1 cellular context compared by ENCODE assay signal in the genomic region with DNA sequence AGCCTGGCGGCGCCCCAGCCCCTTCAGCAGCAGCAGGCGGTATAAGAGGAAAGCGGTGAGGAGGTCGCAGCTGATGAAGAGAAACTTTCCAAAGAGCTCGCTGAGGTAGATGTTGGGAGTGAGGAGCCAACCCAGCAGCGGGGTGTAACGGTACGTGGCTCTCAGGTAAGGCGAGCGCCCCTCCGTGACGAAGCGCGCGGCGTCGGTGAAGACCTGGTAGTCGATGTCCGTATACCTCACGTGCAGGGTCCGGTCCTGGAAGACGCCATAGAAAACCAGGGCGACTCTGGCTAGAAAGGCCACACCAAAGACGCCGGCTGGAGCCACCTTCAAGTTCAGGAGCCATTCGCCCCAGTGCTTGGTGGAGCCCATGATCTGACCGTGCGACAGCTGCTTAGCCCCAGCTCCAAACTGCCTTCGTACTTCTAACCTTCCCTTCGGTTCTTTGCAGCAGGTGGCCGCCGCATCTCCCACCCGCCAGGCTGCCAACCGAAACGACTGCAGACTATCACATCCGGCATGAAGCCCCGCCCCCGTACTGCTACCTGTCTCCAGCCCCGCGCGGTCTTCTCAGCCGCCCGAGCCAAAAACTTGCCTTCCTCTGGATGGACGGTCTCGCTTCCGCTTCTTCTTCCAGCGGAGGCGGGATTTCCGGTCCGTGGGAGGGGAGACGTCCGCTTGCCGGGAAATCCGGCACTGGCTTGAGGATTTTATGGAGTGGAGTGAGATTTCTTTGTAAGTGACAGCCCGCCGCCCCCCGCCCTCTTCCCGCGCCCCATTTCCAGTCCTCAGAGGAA.
TF ChIP-seq lines count a peak whose summit lies in the region.

A gene (minus strand): TSS at position 623 of the 797 bp plus-strand sequence. CDS start 251 bp downstream, at position 372.

TF ChIP-seq in HepG2, 621 proteins besides CTCF, POLR2A, EP300 and RAD21 (continued from another document and continues in another):
- TF ChIP-seq ZNF562 (CRISPR knock-in tag; IDR thresholded peaks at IDR 0.05; ENCODE audit: borderline replicate concordance) (no peak), ZBTB1 (CRISPR knock-in tag; IDR thresholded peaks at IDR 0.05; ENCODE audit: borderline replicate concordance) (no peak), ZNF263 (CRISPR knock-in tag; IDR thresholded peaks at IDR 0.05) (0 out of 2 replicates have a peak, but pooled peaks have one; percentile 18), GTF3A (CRISPR knock-in tag; conservative IDR thresholded peaks at IDR 0.05) (no peak), MED13 (CRISPR knock-in tag; IDR thresholded peaks at IDR 0.05) (no peak), POLR2AphosphoS5 (IDR thresholded peaks at IDR 0.05; ENCODE audit: low read depth, low read length) (peak; percentile 78), MEF2D (CRISPR knock-in tag; IDR thresholded peaks at IDR 0.05) (0 out of 2 replicates have a peak, but pooled peaks have one; percentile 40), HMGA1 (CRISPR knock-in tag; conservative IDR thresholded peaks at IDR 0.05) (no peak), NFATC3 (CRISPR knock-in tag; IDR thresholded peaks at IDR 0.05) (no peak), KLF16 (CRISPR knock-in tag; IDR thresholded peaks at IDR 0.05) (peak in 1 of 2 experiments; percentile 66; a peak in 1 of 4 replicates), SALL1 (CRISPR knock-in tag; IDR thresholded peaks at IDR 0.05) (peak; percentile 66; the same call in 1 of the 2 replicates), ZFY (CRISPR knock-in tag; IDR thresholded peaks at IDR 0.05) (peak; percentile 30), SIX4 (CRISPR knock-in tag; IDR thresholded peaks at IDR 0.05) (no peak), SETDB1 (CRISPR knock-in tag; IDR thresholded peaks at IDR 0.05; ENCODE audit: borderline replicate concordance) (no peak), NRL (CRISPR knock-in tag; IDR thresholded peaks at IDR 0.05; ENCODE audit: borderline replicate concordance) (no peak), CENPX (CRISPR knock-in tag; IDR thresholded peaks at IDR 0.05) (no peak), ELF3 (CRISPR knock-in tag; IDR thresholded peaks at IDR 0.05) (peak; percentile 76; the same call in 1 of the 2 replicates), KLF12 (CRISPR knock-in tag; IDR thresholded peaks at IDR 0.05; ENCODE audit: borderline replicate concordance) (peak; percentile 79; the same call in 1 of the 2 replicates), ESRRA (CRISPR knock-in tag; IDR thresholded peaks at IDR 0.05; ENCODE audit: low read depth) (no peak), ZNF883 (CRISPR knock-in tag; IDR thresholded peaks at IDR 0.05; ENCODE audit: not compliant biosample characterization) (peak; percentile 83), GATA4 (IDR thresholded peaks at IDR 0.05; ENCODE audit: borderline replicate concordance, low read depth) (no peak), SMAD3 (CRISPR knock-in tag; IDR thresholded peaks at IDR 0.05) (0 out of 2 replicates have a peak, but pooled peaks have one; percentile 48)
- TF ChIP-seq, protein P1, sequence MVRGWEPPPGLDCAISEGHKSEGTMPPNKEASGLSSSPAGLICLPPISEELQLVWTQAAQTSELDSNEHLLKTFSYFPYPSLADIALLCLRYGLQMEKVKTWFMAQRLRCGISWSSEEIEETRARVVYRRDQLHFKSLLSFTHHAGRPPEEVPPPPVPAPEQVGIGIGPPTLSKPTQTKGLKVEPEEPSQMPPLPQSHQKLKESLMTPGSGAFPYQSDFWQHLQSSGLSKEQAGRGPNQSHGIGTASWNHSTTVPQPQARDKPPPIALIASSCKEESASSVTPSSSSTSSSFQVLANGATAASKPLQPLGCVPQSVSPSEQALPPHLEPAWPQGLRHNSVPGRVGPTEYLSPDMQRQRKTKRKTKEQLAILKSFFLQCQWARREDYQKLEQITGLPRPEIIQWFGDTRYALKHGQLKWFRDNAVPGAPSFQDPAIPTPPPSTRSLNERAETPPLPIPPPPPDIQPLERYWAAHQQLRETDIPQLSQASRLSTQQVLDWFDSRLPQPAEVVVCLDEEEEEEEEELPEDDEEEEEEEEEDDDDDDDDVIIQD (CRISPR knock-in tag; IDR thresholded peaks at IDR 0.05; ENCODE audit: low read depth): 0 out of 2 replicates have a peak, but pooled peaks have one; percentile 27
- TF ChIP-seq, protein P2, sequence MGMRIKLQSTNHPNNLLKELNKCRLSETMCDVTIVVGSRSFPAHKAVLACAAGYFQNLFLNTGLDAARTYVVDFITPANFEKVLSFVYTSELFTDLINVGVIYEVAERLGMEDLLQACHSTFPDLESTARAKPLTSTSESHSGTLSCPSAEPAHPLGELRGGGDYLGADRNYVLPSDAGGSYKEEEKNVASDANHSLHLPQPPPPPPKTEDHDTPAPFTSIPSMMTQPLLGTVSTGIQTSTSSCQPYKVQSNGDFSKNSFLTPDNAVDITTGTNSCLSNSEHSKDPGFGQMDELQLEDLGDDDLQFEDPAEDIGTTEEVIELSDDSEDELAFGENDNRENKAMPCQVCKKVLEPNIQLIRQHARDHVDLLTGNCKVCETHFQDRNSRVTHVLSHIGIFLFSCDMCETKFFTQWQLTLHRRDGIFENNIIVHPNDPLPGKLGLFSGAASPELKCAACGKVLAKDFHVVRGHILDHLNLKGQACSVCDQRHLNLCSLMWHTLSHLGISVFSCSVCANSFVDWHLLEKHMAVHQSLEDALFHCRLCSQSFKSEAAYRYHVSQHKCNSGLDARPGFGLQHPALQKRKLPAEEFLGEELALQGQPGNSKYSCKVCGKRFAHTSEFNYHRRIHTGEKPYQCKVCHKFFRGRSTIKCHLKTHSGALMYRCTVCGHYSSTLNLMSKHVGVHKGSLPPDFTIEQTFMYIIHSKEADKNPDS (CRISPR knock-in tag; IDR thresholded peaks at IDR 0.05): no peak
- TF ChIP-seq, protein P3, sequence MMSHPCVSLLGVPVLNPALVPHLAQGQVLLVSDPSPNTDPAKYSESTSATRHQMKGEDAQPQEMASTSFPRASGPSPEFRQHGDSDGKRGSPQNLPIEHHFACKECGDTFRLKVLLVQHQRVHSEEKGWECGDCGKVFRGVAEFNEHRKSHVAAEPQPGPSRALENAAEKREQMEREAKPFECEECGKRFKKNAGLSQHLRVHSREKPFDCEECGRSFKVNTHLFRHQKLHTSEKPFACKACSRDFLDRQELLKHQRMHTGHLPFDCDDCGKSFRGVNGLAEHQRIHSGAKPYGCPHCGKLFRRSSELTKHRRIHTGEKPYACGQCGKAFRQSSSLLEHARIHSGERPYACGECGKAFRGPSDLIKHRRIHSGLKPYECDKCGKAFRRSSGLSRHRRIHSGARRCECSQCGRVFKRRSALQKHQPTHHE (CRISPR knock-in tag; IDR thresholded peaks at IDR 0.05; ENCODE audit: borderline replicate concordance): no peak; the same call in 1 of the 2 replicates
- TF ChIP-seq, protein P4, sequence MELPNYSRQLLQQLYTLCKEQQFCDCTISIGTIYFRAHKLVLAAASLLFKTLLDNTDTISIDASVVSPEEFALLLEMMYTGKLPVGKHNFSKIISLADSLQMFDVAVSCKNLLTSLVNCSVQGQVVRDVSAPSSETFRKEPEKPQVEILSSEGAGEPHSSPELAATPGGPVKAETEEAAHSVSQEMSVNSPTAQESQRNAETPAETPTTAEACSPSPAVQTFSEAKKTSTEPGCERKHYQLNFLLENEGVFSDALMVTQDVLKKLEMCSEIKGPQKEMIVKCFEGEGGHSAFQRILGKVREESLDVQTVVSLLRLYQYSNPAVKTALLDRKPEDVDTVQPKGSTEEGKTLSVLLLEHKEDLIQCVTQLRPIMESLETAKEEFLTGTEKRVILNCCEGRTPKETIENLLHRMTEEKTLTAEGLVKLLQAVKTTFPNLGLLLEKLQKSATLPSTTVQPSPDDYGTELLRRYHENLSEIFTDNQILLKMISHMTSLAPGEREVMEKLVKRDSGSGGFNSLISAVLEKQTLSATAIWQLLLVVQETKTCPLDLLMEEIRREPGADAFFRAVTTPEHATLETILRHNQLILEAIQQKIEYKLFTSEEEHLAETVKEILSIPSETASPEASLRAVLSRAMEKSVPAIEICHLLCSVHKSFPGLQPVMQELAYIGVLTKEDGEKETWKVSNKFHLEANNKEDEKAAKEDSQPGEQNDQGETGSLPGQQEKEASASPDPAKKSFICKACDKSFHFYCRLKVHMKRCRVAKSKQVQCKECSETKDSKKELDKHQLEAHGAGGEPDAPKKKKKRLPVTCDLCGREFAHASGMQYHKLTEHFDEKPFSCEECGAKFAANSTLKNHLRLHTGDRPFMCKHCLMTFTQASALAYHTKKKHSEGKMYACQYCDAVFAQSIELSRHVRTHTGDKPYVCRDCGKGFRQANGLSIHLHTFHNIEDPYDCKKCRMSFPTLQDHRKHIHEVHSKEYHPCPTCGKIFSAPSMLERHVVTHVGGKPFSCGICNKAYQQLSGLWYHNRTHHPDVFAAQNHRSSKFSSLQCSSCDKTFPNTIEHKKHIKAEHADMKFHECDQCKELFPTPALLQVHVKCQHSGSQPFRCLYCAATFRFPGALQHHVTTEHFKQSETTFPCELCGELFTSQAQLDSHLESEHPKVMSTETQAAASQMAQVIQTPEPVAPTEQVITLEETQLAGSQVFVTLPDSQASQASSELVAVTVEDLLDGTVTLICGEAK (IDR thresholded peaks at IDR 0.05): peak; percentile 52; the same call in 1 of the 2 replicates
- TF ChIP-seq, protein P4 (CRISPR knock-in tag; IDR thresholded peaks at IDR 0.05): no peak
- TF ChIP-seq, protein P5, sequence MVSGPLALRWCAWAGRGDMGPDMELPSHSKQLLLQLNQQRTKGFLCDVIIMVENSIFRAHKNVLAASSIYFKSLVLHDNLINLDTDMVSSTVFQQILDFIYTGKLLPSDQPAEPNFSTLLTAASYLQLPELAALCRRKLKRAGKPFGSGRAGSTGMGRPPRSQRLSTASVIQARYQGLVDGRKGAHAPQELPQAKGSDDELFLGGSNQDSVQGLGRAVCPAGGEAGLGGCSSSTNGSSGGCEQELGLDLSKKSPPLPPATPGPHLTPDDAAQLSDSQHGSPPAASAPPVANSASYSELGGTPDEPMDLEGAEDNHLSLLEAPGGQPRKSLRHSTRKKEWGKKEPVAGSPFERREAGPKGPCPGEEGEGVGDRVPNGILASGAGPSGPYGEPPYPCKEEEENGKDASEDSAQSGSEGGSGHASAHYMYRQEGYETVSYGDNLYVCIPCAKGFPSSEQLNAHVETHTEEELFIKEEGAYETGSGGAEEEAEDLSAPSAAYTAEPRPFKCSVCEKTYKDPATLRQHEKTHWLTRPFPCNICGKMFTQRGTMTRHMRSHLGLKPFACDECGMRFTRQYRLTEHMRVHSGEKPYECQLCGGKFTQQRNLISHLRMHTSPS (CRISPR knock-in tag; IDR thresholded peaks at IDR 0.05; ENCODE audit: low read depth): peak; percentile 40; the same call in 1 of the 2 replicates
- TF ChIP-seq, protein P6, sequence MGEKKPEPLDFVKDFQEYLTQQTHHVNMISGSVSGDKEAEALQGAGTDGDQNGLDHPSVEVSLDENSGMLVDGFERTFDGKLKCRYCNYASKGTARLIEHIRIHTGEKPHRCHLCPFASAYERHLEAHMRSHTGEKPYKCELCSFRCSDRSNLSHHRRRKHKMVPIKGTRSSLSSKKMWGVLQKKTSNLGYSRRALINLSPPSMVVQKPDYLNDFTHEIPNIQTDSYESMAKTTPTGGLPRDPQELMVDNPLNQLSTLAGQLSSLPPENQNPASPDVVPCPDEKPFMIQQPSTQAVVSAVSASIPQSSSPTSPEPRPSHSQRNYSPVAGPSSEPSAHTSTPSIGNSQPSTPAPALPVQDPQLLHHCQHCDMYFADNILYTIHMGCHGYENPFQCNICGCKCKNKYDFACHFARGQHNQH (CRISPR knock-in tag; IDR thresholded peaks at IDR 0.05): peak; percentile 26
- TF ChIP-seq, protein P7, sequence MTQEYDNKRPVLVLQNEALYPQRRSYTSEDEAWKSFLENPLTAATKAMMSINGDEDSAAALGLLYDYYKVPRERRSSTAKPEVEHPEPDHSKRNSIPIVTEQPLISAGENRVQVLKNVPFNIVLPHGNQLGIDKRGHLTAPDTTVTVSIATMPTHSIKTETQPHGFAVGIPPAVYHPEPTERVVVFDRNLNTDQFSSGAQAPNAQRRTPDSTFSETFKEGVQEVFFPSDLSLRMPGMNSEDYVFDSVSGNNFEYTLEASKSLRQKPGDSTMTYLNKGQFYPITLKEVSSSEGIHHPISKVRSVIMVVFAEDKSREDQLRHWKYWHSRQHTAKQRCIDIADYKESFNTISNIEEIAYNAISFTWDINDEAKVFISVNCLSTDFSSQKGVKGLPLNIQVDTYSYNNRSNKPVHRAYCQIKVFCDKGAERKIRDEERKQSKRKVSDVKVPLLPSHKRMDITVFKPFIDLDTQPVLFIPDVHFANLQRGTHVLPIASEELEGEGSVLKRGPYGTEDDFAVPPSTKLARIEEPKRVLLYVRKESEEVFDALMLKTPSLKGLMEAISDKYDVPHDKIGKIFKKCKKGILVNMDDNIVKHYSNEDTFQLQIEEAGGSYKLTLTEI (CRISPR knock-in tag; conservative IDR thresholded peaks at IDR 0.05): no peak
- TF ChIP-seq, protein P8, sequence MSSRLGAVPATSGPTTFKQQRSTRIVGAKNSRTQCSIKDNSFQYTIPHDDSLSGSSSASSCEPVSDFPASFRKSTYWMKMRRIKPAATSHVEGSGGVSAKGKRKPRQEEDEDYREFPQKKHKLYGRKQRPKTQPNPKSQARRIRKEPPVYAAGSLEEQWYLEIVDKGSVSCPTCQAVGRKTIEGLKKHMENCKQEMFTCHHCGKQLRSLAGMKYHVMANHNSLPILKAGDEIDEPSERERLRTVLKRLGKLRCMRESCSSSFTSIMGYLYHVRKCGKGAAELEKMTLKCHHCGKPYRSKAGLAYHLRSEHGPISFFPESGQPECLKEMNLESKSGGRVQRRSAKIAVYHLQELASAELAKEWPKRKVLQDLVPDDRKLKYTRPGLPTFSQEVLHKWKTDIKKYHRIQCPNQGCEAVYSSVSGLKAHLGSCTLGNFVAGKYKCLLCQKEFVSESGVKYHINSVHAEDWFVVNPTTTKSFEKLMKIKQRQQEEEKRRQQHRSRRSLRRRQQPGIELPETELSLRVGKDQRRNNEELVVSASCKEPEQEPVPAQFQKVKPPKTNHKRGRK (CRISPR knock-in tag; IDR thresholded peaks at IDR 0.05): no peak
